8 cellular contexts compared by ENCODE assay signal in the genomic region with DNA sequence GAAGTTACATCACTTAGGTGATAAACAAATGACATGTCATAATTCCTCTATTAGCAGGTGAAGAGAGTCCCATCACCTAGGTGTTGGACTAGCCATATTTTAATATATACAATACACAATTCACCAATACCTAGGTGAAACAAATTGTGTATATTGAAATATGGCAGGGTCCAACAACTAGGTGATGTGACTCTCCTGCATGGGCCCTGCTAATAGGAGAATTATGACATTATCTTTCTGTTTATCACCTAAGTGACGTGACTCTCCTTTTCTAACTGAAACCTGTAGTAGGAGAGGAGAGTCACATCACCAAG.
"Had no signal": no experiment of that assay in that cellular context is flagged by ENCODE, and none has a peak within 500 bp of the region (broad histone marks: within the 10 kb centered on the region; RNA-seq: fewer than 3 reads in every experiment).

No MANE protein-coding gene starts in this region.

- FAIRE-seq: G401.6, GM12878, GM12891, GM12892, GM18507, GM19239 had no signal

- ATAC-seq: GM12878 had no signal

- DNase-seq: GDM1, GF-D8 had no signal

- H3K4me3 ChIP-seq: GM12878 had no signal
